38 cellular contexts compared by ENCODE assay signal in the genomic region with DNA sequence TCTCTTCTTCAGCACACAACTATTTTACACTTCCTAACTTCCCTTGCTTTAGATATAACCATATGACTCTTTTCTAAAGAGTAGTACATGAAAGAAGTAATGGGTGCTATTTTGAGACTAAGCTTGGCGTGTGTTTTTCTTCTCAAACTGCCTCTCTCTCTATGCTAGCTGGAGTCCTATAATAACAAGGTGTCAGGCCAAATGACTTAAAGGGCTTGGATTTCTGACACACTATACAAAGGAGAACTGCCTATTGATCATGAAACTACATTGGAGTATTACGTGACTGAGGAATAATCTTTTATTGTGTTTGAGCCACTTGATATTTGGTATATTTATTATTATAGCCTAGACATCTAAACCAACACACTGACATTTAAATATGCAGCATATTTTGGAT.
"Had no signal": no experiment of that assay in that cellular context is flagged by ENCODE, and none has a peak within 500 bp of the region (broad histone marks: within the 10 kb centered on the region; RNA-seq: fewer than 3 reads in every experiment).

No MANE protein-coding gene starts in this region.

- H3K4me3 Mint-ChIP-seq: activated naive CD4-positive, alpha-beta T cell treated with anti-CD3 and anti-CD28 coated beads for 36 hours; activated naive CD4-positive, alpha-beta T cell treated with anti-CD3 and anti-CD28 coated beads, Interleukin-2, amount 10 ng/mL, durations not matched to agents 7 days and 5 days; activated naive CD4-positive, alpha-beta T cell treated with anti-CD3 and anti-CD28 coated beads, Interleukin-2, amount 50 U/mL, for 24 hours; activated naive CD8-positive, alpha-beta T cell; activated naive CD8-positive, alpha-beta T cell treated with anti-CD3 and anti-CD28 coated beads for 36 hours; activated naive CD8-positive, alpha-beta T cell treated with anti-CD3 and anti-CD28 coated beads, Interleukin-2, amount 10 ng/mL, durations not matched to agents 7 days and 5 days; activated naive CD8-positive, alpha-beta T cell treated with anti-CD3 and anti-CD28 coated beads, Interleukin-2, amount 50 U/mL, for 24 hours; activated T-cell treated with anti-CD3 and anti-CD28 coated beads, Interleukin-2, amount 50 U/mL, for 24 hours; activated T-cell treated with anti-CD3 and anti-CD28 coated beads, Interleukin-2, amount 50 U/mL, for 4 hours; activated T-cell treated with anti-CD3 and anti-CD28 coated beads, Interleukin-2, amount 50 U/mL, for 72 hours; activated T-helper 1 cell treated with anti-CD3 and anti-CD28 coated beads, Interleukin-12 subunit alpha, Interleukin-12 subunit beta, Interleukin-2, Interleukin-4 antibody, amounts not matched to agents 30 ng/mL and 10 ng/mL and 1 ng/mL, durations not matched to agents 14 hours and 24 hours and 36 hours; activated T-helper 17 cell treated with anti-CD3 and anti-CD28 coated beads, Interleukin-2, amount 50 U/mL, for 72 hours; brain; central memory CD8-positive, alpha-beta T cell had no signal

- H3K4me3 ChIP-seq: adrenal gland, ascending aorta, body of pancreas, breast epithelium, cardiac muscle cell had no signal

- H3K9me3 Mint-ChIP-seq: activated naive CD8-positive, alpha-beta T cell treated with anti-CD3 and anti-CD28 coated beads, Interleukin-2, amount 10 ng/mL, durations not matched to agents 7 days and 5 days had no signal

- H3K36me3 Mint-ChIP-seq: activated naive CD4-positive, alpha-beta T cell treated with anti-CD3 and anti-CD28 coated beads, Interleukin-2, amount 10 ng/mL, durations not matched to agents 7 days and 5 days; activated naive CD4-positive, alpha-beta T cell treated with anti-CD3 and anti-CD28 coated beads, Interleukin-2, amount 50 U/mL, for 24 hours; activated naive CD4-positive, alpha-beta T cell treated with anti-CD3 and anti-CD28 coated beads, Interleukin-2, amount 50 U/mL, for 72 hours; activated naive CD8-positive, alpha-beta T cell; activated naive CD8-positive, alpha-beta T cell treated with anti-CD3 and anti-CD28 coated beads for 36 hours; activated naive CD8-positive, alpha-beta T cell treated with anti-CD3 and anti-CD28 coated beads, Interleukin-2, amount 10 ng/mL, durations not matched to agents 7 days and 5 days; brain had no signal

- H3K27me3 Mint-ChIP-seq: activated naive CD4-positive, alpha-beta T cell treated with anti-CD3 and anti-CD28 coated beads, Interleukin-2, amount 10 ng/mL, durations not matched to agents 7 days and 5 days; activated naive CD4-positive, alpha-beta T cell treated with anti-CD3 and anti-CD28 coated beads, Interleukin-2, amount 50 U/mL, for 24 hours; activated naive CD8-positive, alpha-beta T cell; activated naive CD8-positive, alpha-beta T cell treated with anti-CD3 and anti-CD28 coated beads for 36 hours; activated naive CD8-positive, alpha-beta T cell treated with anti-CD3 and anti-CD28 coated beads, Interleukin-2, amount 10 ng/mL, durations not matched to agents 7 days and 5 days; activated naive CD8-positive, alpha-beta T cell treated with anti-CD3 and anti-CD28 coated beads, Interleukin-2, amount 50 U/mL, for 24 hours; activated T-cell treated with anti-CD3 and anti-CD28 coated beads, Interleukin-2, amount 50 U/mL, for 24 hours; activated T-helper 17 cell treated with anti-CD3 and anti-CD28 coated beads, Interleukin-2, amount 50 U/mL, for 72 hours; brain; central memory CD8-positive, alpha-beta T cell had no signal

- H3K9me3 ChIP-seq: ascending aorta, body of pancreas, breast epithelium had no signal

- ATAC-seq: activated naive CD4-positive, alpha-beta T cell treated with anti-CD3 and anti-CD28 coated beads, Interleukin-2, amount 50 U/mL, for 72 hours; activated naive CD8-positive, alpha-beta T cell treated with anti-CD3 and anti-CD28 coated beads, Interleukin-2, amount 50 U/mL, for 24 hours; activated T-cell treated with anti-CD3 and anti-CD28 coated beads, Interleukin-2, amount 50 U/mL, for 4 hours; activated T-cell treated with anti-CD3 and anti-CD28 coated beads, Interleukin-2, amount 50 U/mL, for 72 hours; activated T-helper 17 cell treated with anti-CD3 and anti-CD28 coated beads, Interleukin-2, amount 50 U/mL, for 72 hours; body of pancreas had no signal

- H3K27me3 ChIP-seq: adrenal gland, ascending aorta, body of pancreas, brain microvascular endothelial cell, breast epithelium, cardiac muscle cell had no signal

- H3K4me1 Mint-ChIP-seq: activated naive CD4-positive, alpha-beta T cell treated with anti-CD3 and anti-CD28 coated beads, Interleukin-2, amount 10 ng/mL, durations not matched to agents 7 days and 5 days; activated naive CD4-positive, alpha-beta T cell treated with anti-CD3 and anti-CD28 coated beads, Interleukin-2, amount 50 U/mL, for 24 hours; activated naive CD8-positive, alpha-beta T cell treated with anti-CD3 and anti-CD28 coated beads for 36 hours; activated naive CD8-positive, alpha-beta T cell treated with anti-CD3 and anti-CD28 coated beads, Interleukin-2, amount 10 ng/mL, durations not matched to agents 7 days and 5 days; activated naive CD8-positive, alpha-beta T cell treated with anti-CD3 and anti-CD28 coated beads, Interleukin-2, amount 50 U/mL, for 24 hours; activated T-helper 17 cell treated with anti-CD3 and anti-CD28 coated beads, Interleukin-2, amount 50 U/mL, for 72 hours; central memory CD8-positive, alpha-beta T cell had no signal

- H3K27ac ChIP-seq: adrenal gland, ascending aorta, body of pancreas, brain microvascular endothelial cell, breast epithelium, cardiac muscle cell had no signal

- H3K27ac Mint-ChIP-seq: activated naive CD4-positive, alpha-beta T cell treated with anti-CD3 and anti-CD28 coated beads for 36 hours; activated naive CD4-positive, alpha-beta T cell treated with anti-CD3 and anti-CD28 coated beads, Interleukin-2, amount 10 ng/mL, durations not matched to agents 7 days and 5 days; activated naive CD4-positive, alpha-beta T cell treated with anti-CD3 and anti-CD28 coated beads, Interleukin-2, amount 50 U/mL, for 24 hours; activated naive CD4-positive, alpha-beta T cell treated with anti-CD3 and anti-CD28 coated beads, Interleukin-2, amount 50 U/mL, for 72 hours; activated naive CD8-positive, alpha-beta T cell; activated naive CD8-positive, alpha-beta T cell treated with anti-CD3 and anti-CD28 coated beads for 36 hours; activated naive CD8-positive, alpha-beta T cell treated with anti-CD3 and anti-CD28 coated beads, Interleukin-2, amount 10 ng/mL, durations not matched to agents 7 days and 5 days; activated naive CD8-positive, alpha-beta T cell treated with anti-CD3 and anti-CD28 coated beads, Interleukin-2, amount 50 U/mL, for 24 hours; activated T-cell treated with anti-CD3 and anti-CD28 coated beads, Interleukin-2, amount 50 U/mL, for 24 hours; activated T-cell treated with anti-CD3 and anti-CD28 coated beads, Interleukin-2, amount 50 U/mL, for 72 hours; activated T-helper 1 cell treated with anti-CD3 and anti-CD28 coated beads, Interleukin-12 subunit alpha, Interleukin-12 subunit beta, Interleukin-2, Interleukin-4 antibody, amounts not matched to agents 30 ng/mL and 10 ng/mL and 1 ng/mL, durations not matched to agents 14 hours and 24 hours and 36 hours; activated T-helper 17 cell treated with anti-CD3 and anti-CD28 coated beads, Interleukin-2, amount 50 U/mL, for 72 hours; activated T-helper 2 cell treated with anti-CD3 and anti-CD28 coated beads, Interferon-gamma antibody, Interleukin-2, Interleukin-4, amounts not matched to agents 10 μg/mL and 5 μg/mL and 100 μg/mL, durations not matched to agents 14 hours and 24 hours and 36 hours; brain had no signal

- H3K36me3 ChIP-seq: adrenal gland, ascending aorta, brain microvascular endothelial cell, breast epithelium, cardiac muscle cell had no signal

- H3K4me1 ChIP-seq: adrenal gland, ascending aorta, body of pancreas, breast epithelium had no signal

- DNase-seq: activated effector memory CD4-positive, alpha-beta T cell treated with anti-CD3 and anti-CD28 coated beads, Interleukin-2, amount 50 U/mL, for 16 hours; activated effector memory CD4-positive, alpha-beta T cell treated with Interleukin-2 at 50 U/mL for 16 hours; activated gamma-delta T cell; activated gamma-delta T cell treated with Interleukin-2 at 50 U/mL for 16 hours; activated naive CD4-positive, alpha-beta T cell treated with anti-CD3 and anti-CD28 coated beads for 36 hours; activated naive CD4-positive, alpha-beta T cell treated with anti-CD3 and anti-CD28 coated beads, Interleukin-2, amount 10 ng/mL, durations not matched to agents 7 days and 5 days; activated naive CD4-positive, alpha-beta T cell treated with anti-CD3 and anti-CD28 coated beads, Interleukin-2, amount 50 U/mL, for 16 hours; activated naive CD4-positive, alpha-beta T cell treated with Interleukin-2 at 50 U/mL for 16 hours; activated naive CD8-positive, alpha-beta T cell treated with anti-CD3 and anti-CD28 coated beads for 36 hours; activated naive CD8-positive, alpha-beta T cell treated with anti-CD3 and anti-CD28 coated beads, Interleukin-2, amount 10 ng/mL, durations not matched to agents 7 days and 5 days; activated naive CD8-positive, alpha-beta T cell treated with anti-CD3 and anti-CD28 coated beads, Interleukin-2, amount 50 U/mL, for 24 hours; activated T-cell treated with anti-CD3 and anti-CD28 coated beads for 4 hours; activated T-cell treated with anti-CD3 and anti-CD28 coated beads, Interleukin-2, amount 50 U/mL, for 1 hour; activated T-cell treated with anti-CD3 and anti-CD28 coated beads, Interleukin-2, amount 50 U/mL, for 24 hours; activated T-cell treated with anti-CD3 and anti-CD28 coated beads, Interleukin-2, amount 50 U/mL, for 4 hours; activated T-cell treated with anti-CD3 and anti-CD28 coated beads, Interleukin-2, amount 50 U/mL, for 48 hours; activated T-cell treated with anti-CD3 and anti-CD28 coated beads, Interleukin-2, amount 50 U/mL, for 72 hours; adrenal gland; amniotic stem cell; amygdala; anterior cingulate cortex; aorta; body of pancreas; brain microvascular endothelial cell; caudate nucleus; central memory CD4-positive, alpha-beta T cell; cerebellar nuclear complex had no signal
